In genomic region chr11:76218449-76219206, GRCh38 we compare ENCODE assay signal across 27 cellular contexts. TPM values are rescaled to one million over a fixed set of nuclear protein-coding genes. Genes with fewer than 3 reads are reported as not detected.
"Had no signal": no experiment of that assay in that cellular context is flagged by ENCODE, and none has a peak within 500 bp of the region (broad histone marks: within the 10 kb centered on the region; RNA-seq: fewer than 3 reads in every experiment).

No MANE protein-coding gene starts in this region.

- ATAC-seq: activated naive CD4-positive, alpha-beta T cell treated with anti-CD3 and anti-CD28 coated beads, Interleukin-2, amount 50 U/mL, for 72 hours; activated T-cell treated with anti-CD3 and anti-CD28 coated beads, Interleukin-2, amount 50 U/mL, for 72 hours; mucosa of descending colon; natural killer cell treated with Interleukin-12 subunit alpha and Interleukin-12 subunit beta and Interleukin-15 and Interleukin-18, amount 100 ng/mL, for 72 hours; right cardiac atrium; upper lobe of right lung had no signal

- H3K4me3 ChIP-seq: colonic mucosa, lung, mucosa of descending colon, ovary, suprapubic skin, tibial artery, upper lobe of right lung had no signal

- H3K27me3 ChIP-seq: colonic mucosa, ovary, suprapubic skin, upper lobe of right lung had no signal

- H3K4me3 Mint-ChIP-seq: activated T-cell treated with anti-CD3 and anti-CD28 coated beads, Interleukin-2, amount 50 U/mL, for 72 hours; natural killer cell treated with Interleukin-12 subunit alpha and Interleukin-12 subunit beta and Interleukin-15 and Interleukin-18, amount 100 ng/mL, for 72 hours; T-helper 2 cell treated with Interferon-gamma antibody and Interleukin-4, amounts not matched to agents 5 μg/mL and 100 μg/mL, for 36 hours had no signal

- H3K4me1 ChIP-seq: colonic mucosa, suprapubic skin, tibial artery, upper lobe of right lung had no signal

- H3K9me3 Mint-ChIP-seq: activated naive CD4-positive, alpha-beta T cell treated with anti-CD3 and anti-CD28 coated beads, Interleukin-2, amount 50 U/mL, for 72 hours; activated T-cell treated with anti-CD3 and anti-CD28 coated beads, Interleukin-2, amount 50 U/mL, for 72 hours; natural killer cell treated with Interleukin-12 subunit alpha and Interleukin-12 subunit beta and Interleukin-15 and Interleukin-18, amount 100 ng/mL, for 72 hours; T-helper 2 cell treated with Interferon-gamma antibody and Interleukin-4, amounts not matched to agents 5 μg/mL and 100 μg/mL, for 36 hours had no signal

- H3K36me3 ChIP-seq: colonic mucosa, ovary, suprapubic skin, tibial artery, upper lobe of right lung had no signal

- H3K27ac ChIP-seq: colonic mucosa, epithelial cell of prostate, ovary, suprapubic skin, tibial artery, upper lobe of right lung had no signal

- FAIRE-seq: bronchial epithelial cell, endometrium, frontal cortex, islet of Langerhans had no signal

- DNase-seq: activated CD4-positive, alpha-beta T cell treated with anti-CD3 and anti-CD28 coated beads for 4 hours; activated CD4-positive, alpha-beta T cell treated with anti-CD3 and anti-CD28 coated beads, Interleukin-2, amount 50 U/mL, for 4 hours; activated CD4-positive, CD25-positive, alpha-beta regulatory T cell; activated naive CD4-positive, alpha-beta T cell; activated T-cell treated with anti-CD3 and anti-CD28 coated beads for 4 hours; activated T-cell treated with anti-CD3 and anti-CD28 coated beads, Interleukin-2, amount 50 U/mL, for 72 hours; colonic mucosa; effector CD8-positive, alpha-beta T cell; ovary; stimulated activated naive CD4-positive, alpha-beta T cell; T-helper 1 cell; tibial artery; upper lobe of right lung had no signal

- H3K27ac Mint-ChIP-seq: activated naive CD4-positive, alpha-beta T cell treated with anti-CD3 and anti-CD28 coated beads, Interleukin-2, amount 50 U/mL, for 72 hours; activated T-cell treated with anti-CD3 and anti-CD28 coated beads, Interleukin-2, amount 50 U/mL, for 72 hours; natural killer cell treated with Interleukin-12 subunit alpha and Interleukin-12 subunit beta and Interleukin-15 and Interleukin-18, amount 100 ng/mL, for 72 hours; T-helper 2 cell treated with Interferon-gamma antibody and Interleukin-4, amounts not matched to agents 5 μg/mL and 100 μg/mL, for 36 hours had no signal

- H3K36me3 Mint-ChIP-seq: activated naive CD4-positive, alpha-beta T cell treated with anti-CD3 and anti-CD28 coated beads, Interleukin-2, amount 50 U/mL, for 72 hours; natural killer cell treated with Interleukin-12 subunit alpha and Interleukin-12 subunit beta and Interleukin-15 and Interleukin-18, amount 100 ng/mL, for 72 hours had no signal

- H3K9me3 ChIP-seq: colonic mucosa, mucosa of descending colon, ovary, suprapubic skin, tibial artery, upper lobe of right lung had no signal

RNA-seq across cellular contexts. Expression of gene WNT11, which starts 12.3 kb away (rescaled TPM):
- total RNA-seq: bronchial epithelial cell, dermis microvascular lymphatic vessel endothelial cell, pulmonary artery endothelial cell had no signal
